In the genomic region with DNA sequence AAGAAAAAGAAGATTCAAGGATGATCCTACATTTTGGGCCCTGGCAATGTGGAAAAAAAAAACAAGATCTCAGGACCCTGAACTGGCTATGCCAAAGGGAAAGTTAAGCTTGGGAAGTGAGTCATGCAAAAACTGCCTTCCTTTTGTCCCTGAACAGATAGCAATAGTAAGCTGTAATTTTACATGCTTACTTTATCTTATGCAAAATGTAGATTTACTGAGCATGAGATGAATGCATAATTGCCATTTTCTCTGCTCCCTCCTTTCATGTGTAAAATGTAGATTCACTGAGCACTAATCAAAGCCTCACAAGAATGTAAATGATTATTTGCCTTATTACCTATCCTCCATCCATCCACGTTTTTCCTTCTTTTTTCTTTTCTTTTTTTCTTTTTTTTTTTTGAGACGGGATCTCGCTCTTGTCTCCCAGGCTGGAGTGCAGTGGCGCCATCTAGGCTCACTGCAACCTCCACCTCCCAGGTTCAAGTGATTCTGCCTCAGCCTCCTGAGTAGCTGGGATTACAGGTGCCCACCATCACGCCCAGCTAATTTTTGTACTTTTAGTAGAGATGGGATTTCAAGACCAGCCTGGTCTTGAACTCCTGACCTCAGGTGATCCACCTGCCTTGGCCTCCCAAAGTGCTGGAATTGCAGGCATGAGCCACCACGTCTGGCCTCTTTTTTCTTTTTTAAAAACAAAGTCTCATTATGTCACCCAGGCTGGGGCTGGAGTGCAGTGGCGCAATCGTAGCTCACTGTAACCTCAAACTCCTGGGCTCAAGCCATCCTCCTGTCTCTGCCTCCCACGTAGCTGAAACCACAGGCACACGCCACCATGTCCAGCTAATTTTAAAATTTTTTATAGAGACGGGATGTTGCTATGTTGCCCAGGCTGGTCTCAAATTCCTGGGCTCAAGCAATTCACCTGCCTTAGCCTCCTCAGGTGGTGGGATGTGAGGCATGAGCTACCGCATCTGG, we compare ENCODE assay signal across 2 cellular contexts.
A peak's percentile ranks its signal among the peaks of the same experiment; 100 is the strongest.
TF ChIP-seq lines count a peak whose summit lies in the region.

No MANE protein-coding gene starts in this region.

TF ChIP-seq in IMR-90, 13 proteins besides CTCF, POLR2A, EP300 and RAD21:
- peak; percentile 60 for TF ChIP-seq CEBPB (IDR thresholded peaks at IDR 0.05; ENCODE audit: low read depth, low read length)

TF ChIP-seq in endothelial cell of umbilical vein, 7 proteins besides CTCF, POLR2A, EP300 and RAD21:
- peak; percentile 32 for TF ChIP-seq FOS (IDR thresholded peaks at IDR 0.05; ENCODE audit: borderline replicate concordance, insufficient read depth, low read length)
TF ChIP-seq in endothelial cell of umbilical vein: peak in this region for 1; not testable (repeated sequence) for 6.
